Comparison of ENCODE assay signal across 25 cellular contexts in genomic region chr22:32745996-32746322, GRCh38. TPM values are rescaled to one million over a fixed set of nuclear protein-coding genes. Genes with fewer than 3 reads are reported as not detected.
A peak's percentile ranks its signal among the peaks of the same experiment; 100 is the strongest.
DNase-seq lines count a peak whose midpoint lies in the region; ATAC-seq and TF ChIP-seq lines count a peak whose summit lies in the region.
"Had no signal": no experiment of that assay in that cellular context is flagged by ENCODE, and none has a peak within 500 bp of the region (broad histone marks: within the 10 kb centered on the region; RNA-seq: fewer than 3 reads in every experiment).

No MANE protein-coding gene starts in this region.

- H4K12ac ChIP-seq in trophoblast cell (ENCODE audit: low read depth, low read length), result no peak overlapping the region

- peaks cover 10% of the 10 kb centered on the region for H3K36me3 Mint-ChIP-seq in Calu3 (ENCODE audit: insufficient read depth, unreplicated experiment)
- H3K36me3 Mint-ChIP-seq: activated naive CD4-positive, alpha-beta T cell treated with anti-CD3 and anti-CD28 coated beads, Interleukin-2, amount 50 U/mL, for 72 hours had no signal

- no peaks in the 10 kb centered on the region for H3K27me3 ChIP-seq in RWPE2 (ENCODE audit: insufficient read depth, poor library complexity, severe bottlenecking)
- H3K27me3 ChIP-seq in gastroesophageal sphincter, result peaks cover 6% of the 10 kb centered on the region
- no peaks in the 10 kb centered on the region for H3K27me3 ChIP-seq in trophoblast cell (ENCODE audit: insufficient read depth, low read length)
- H3K27me3 ChIP-seq in body of pancreas, result no peaks in the 10 kb centered on the region
- H3K27me3 ChIP-seq: MG63 had no signal

- no peaks in the 10 kb centered on the region for H3K9me3 ChIP-seq in RWPE2 (ENCODE audit: severe bottlenecking)
- H3K9me3 ChIP-seq in gastroesophageal sphincter, result no peaks in the 10 kb centered on the region
- H3K9me3 ChIP-seq in trophoblast cell (ENCODE audit: insufficient read depth, low read depth, low read length), result no peaks in the 10 kb centered on the region
- no peaks in the 10 kb centered on the region for H3K9me3 ChIP-seq in body of pancreas
- H3K9me3 ChIP-seq: BLaER1 treated with 17β-estradiol and CSF1 and Interleukin-3, amounts not matched to agents 10 nM and 100 nM; MG63; SK-N-SH had no signal

- TF ChIP-seq CTCF in Calu3 (IDR thresholded peaks at IDR 0.05; ENCODE audit: unreplicated experiment), result no peak
- TF ChIP-seq CTCF in RWPE2 (IDR thresholded peaks at IDR 0.05; ENCODE audit: poor library complexity, severe bottlenecking), result no peak
- TF ChIP-seq CTCF in gastroesophageal sphincter (IDR thresholded peaks at IDR 0.05), result no peak
- TF ChIP-seq CTCF in GM10266 (IDR thresholded peaks at IDR 0.05; ENCODE audit: control insufficient read depth, insufficient read depth, low read depth, missing control alignments), result no peak
- TF ChIP-seq CTCF in body of pancreas (IDR thresholded peaks at IDR 0.05), result no peak

- H3K36me3 ChIP-seq in RWPE2 (ENCODE audit: low read depth), result no peaks in the 10 kb centered on the region
- no peaks in the 10 kb centered on the region for H3K36me3 ChIP-seq in gastroesophageal sphincter
- H3K36me3 ChIP-seq in trophoblast cell (ENCODE audit: control insufficient read depth in 1 of 2, insufficient read depth in 2 of 2, low read length in 2 of 2), result no peaks in the 10 kb centered on the region
- no peaks in the 10 kb centered on the region for H3K36me3 ChIP-seq in body of pancreas (replicated peaks in 1 of 2; ENCODE audit: insufficient read depth in 1 of 2, low read depth in 2 of 2)
- H3K36me3 ChIP-seq: BLaER1 treated with 17β-estradiol and CSF1 and Interleukin-3, amounts not matched to agents 10 nM and 100 nM; MG63 had no signal

- 81 to 83% methylated on average over 3 of the region's 3 CpGs for WGBS in gastroesophageal sphincter (ENCODE audit: low coverage in 1 of 2), 2 donors
- WGBS in trophoblast cell (ENCODE audit: extremely low coverage, insufficient coverage, insufficient read length), result no CpG with 5 or more reads among the region's 3 CpGs
- 32 to 54% methylated on average over 3 of the region's 3 CpGs for WGBS in body of pancreas, 2 donors

- H3K27ac Mint-ChIP-seq in Calu3 (ENCODE audit: unreplicated experiment), result peak overlapping the region; percentile 82
- H3K27ac Mint-ChIP-seq: activated naive CD4-positive, alpha-beta T cell treated with anti-CD3 and anti-CD28 coated beads, Interleukin-2, amount 50 U/mL, for 72 hours; activated T-helper 1 cell treated with anti-CD3 and anti-CD28 coated beads, Interleukin-12 subunit alpha, Interleukin-12 subunit beta, Interleukin-2, Interleukin-4 antibody, amounts not matched to agents 30 ng/mL and 10 ng/mL and 1 ng/mL, durations not matched to agents 14 hours and 24 hours and 36 hours; effector memory CD8-positive, alpha-beta T cell; stimulated activated naive CD8-positive, alpha-beta T cell treated with anti-CD3 and anti-CD28 coated beads, Interleukin-15, Interleukin-2, amounts not matched to agents 100 ng/mL and 50 ng/mL, for 24 hours had no signal

- TF ChIP-seq POLR2A in gastroesophageal sphincter (IDR thresholded peaks at IDR 0.05), result no peak
- TF ChIP-seq POLR2A in body of pancreas (IDR thresholded peaks at IDR 0.05), result no peak

- H4K91ac ChIP-seq in trophoblast cell (ENCODE audit: low read depth, low read length), result peak overlapping the region; percentile 93

- no TSS peak for BruUV-seq in Calu3 (replicated peaks; lab: Mats Ljungman, UMichigan)

- intact Hi-C loops in Calu3 (cut with micrococcal nuclease; ENCODE audit: unreplicated experiment), result loop anchor here (10.0 kb wide), 1 partner anchor 81 kb away; no protein-coding TSS in a partner anchor
- intact Hi-C loops in body of pancreas (cut with DNase I), result no loop called here

- DNase-seq in Calu3 (no peak), RWPE2 (ENCODE audit: low spot score) (no peak), trophoblast cell (peak; percentile 78 to 87), mesenteric fat pad (ENCODE audit: low spot score) (no peak), GM10266 (ENCODE audit: extremely low spot score) (no peak), NCI-H524 treated with DMSO at 0.1 percent for 48 hours (lab: John Stamatoyannopoulos, UW) (no peak), body of pancreas (no peak)
- DNase-seq: ACHN; activated CD4-positive, alpha-beta T cell treated with anti-CD3 and anti-CD28 coated beads, Interleukin-2, amount 50 U/mL, for 1 hour; effector memory CD8-positive, alpha-beta T cell; NCI-H1417 treated with DMSO at 0.1 percent for 48 hours; NCI-H510A treated with DMSO at 0.1 percent for 48 hours; NK-92 treated with Interleukin-12 subunit alpha and Interleukin-12 subunit beta, amount 100 ng/mL, for 24 hours; retina; SK-N-SH; stimulated activated CD4-positive, alpha-beta T cell treated with anti-CD3 and anti-CD28 coated beads, Interleukin-12 subunit alpha, Interleukin-12 subunit beta, amount 100 ng/mL, for 4 hours; stimulated activated CD4-positive, alpha-beta T cell treated with anti-CD3 and anti-CD28 coated beads, Interleukin-4, amount 100 ng/mL, for 4 hours; T-helper 2 cell had no signal

- H3K4me3 ChIP-seq in RWPE2 (ENCODE audit: severe bottlenecking) (no peak overlapping the region), gastroesophageal sphincter (no peak overlapping the region), trophoblast cell (ENCODE audit: low read depth, low read length) (no peak overlapping the region), body of pancreas (no peak overlapping the region)
- H3K4me3 ChIP-seq: BLaER1 treated with 17β-estradiol and CSF1 and Interleukin-3, amounts not matched to agents 10 nM and 100 nM; GM23338; MG63 had no signal

- peaks cover 40% of the 10 kb centered on the region for H3K79me1 ChIP-seq in trophoblast cell (ENCODE audit: low read length)

- H3K23ac ChIP-seq in trophoblast cell (ENCODE audit: low read length), result no peak overlapping the region

- peak overlapping the region; percentile 73 for H2AK5ac ChIP-seq in trophoblast cell (ENCODE audit: low read length)

- H2AFZ ChIP-seq in trophoblast cell (ENCODE audit: insufficient read depth, low read length, poor library complexity), result no peak overlapping the region
- H2AFZ ChIP-seq: GM23338 had no signal

- H3K4me1 ChIP-seq in RWPE2 (ENCODE audit: insufficient read depth, poor library complexity, severe bottlenecking) (peaks cover 14% of the 10 kb centered on the region), gastroesophageal sphincter (peaks cover 0 to 20% (median 0%) of the 10 kb centered on the region in 3 donors), trophoblast cell (ENCODE audit: control insufficient read depth in 1 of 2, insufficient read depth in 2 of 2, low read length in 2 of 2) (peaks cover 27 to 32% of the 10 kb centered on the region in 2 experiments), body of pancreas (no peaks in the 10 kb centered on the region)

- H3K4ac ChIP-seq in trophoblast cell (ENCODE audit: low read depth, low read length), result no peak overlapping the region

- CTCF ChIA-PET in Calu3 (lab: Charles Lee), result interaction anchor here (0.5 kb wide), 1 partner anchor 49 kb away, joined by 3 read pairs; no protein-coding TSS in a partner anchor

- no peak for ATAC-seq in RWPE2 (ENCODE audit: low read depth)
- no peak for ATAC-seq in gastroesophageal sphincter
- ATAC-seq in body of pancreas, result no peak
- ATAC-seq: activated naive CD4-positive, alpha-beta T cell treated with anti-CD3 and anti-CD28 coated beads, Interleukin-2, amount 50 U/mL, for 72 hours; effector memory CD8-positive, alpha-beta T cell had no signal

- H3K14ac ChIP-seq in trophoblast cell (ENCODE audit: low read length), result peak overlapping the region; percentile 68

- H3K18ac ChIP-seq in trophoblast cell (ENCODE audit: low read length), result peak overlapping the region; percentile 74

- H3K9ac ChIP-seq in trophoblast cell (ENCODE audit: low read length), result no peak overlapping the region
- H3K9ac ChIP-seq: BLaER1 treated with 17β-estradiol and CSF1 and Interleukin-3, amounts not matched to agents 10 nM and 100 nM; SK-N-SH had no signal

- peak overlapping the region; percentile 98 for H2BK5ac ChIP-seq in trophoblast cell (ENCODE audit: low read depth, low read length, poor library complexity)

- H3K4me2 ChIP-seq in trophoblast cell (ENCODE audit: low read length), result no peak overlapping the region
- H3K4me2 ChIP-seq: GM23338, SK-N-SH had no signal

- no peak for TF ChIP-seq EP300 in gastroesophageal sphincter (IDR thresholded peaks at IDR 0.05)

- peaks cover 4% of the 10 kb centered on the region for H3K79me2 ChIP-seq in trophoblast cell (ENCODE audit: control insufficient read depth, insufficient read depth, low read length, poor library complexity)

- peak overlapping the region; percentile 59 for H3K4me3 Mint-ChIP-seq in Calu3 (ENCODE audit: low read depth, unreplicated experiment)
- H3K4me3 Mint-ChIP-seq: activated T-helper 1 cell treated with anti-CD3 and anti-CD28 coated beads, Interleukin-12 subunit alpha, Interleukin-12 subunit beta, Interleukin-2, Interleukin-4 antibody, amounts not matched to agents 30 ng/mL and 10 ng/mL and 1 ng/mL, durations not matched to agents 14 hours and 24 hours and 36 hours; effector memory CD8-positive, alpha-beta T cell; GM23338; stimulated activated naive CD8-positive, alpha-beta T cell treated with anti-CD3 and anti-CD28 coated beads, Interleukin-15, Interleukin-2, amounts not matched to agents 100 ng/mL and 50 ng/mL, for 24 hours had no signal

- H2BK12ac ChIP-seq in trophoblast cell (ENCODE audit: low read length), result peak overlapping the region; percentile 72

- H3K4me1 Mint-ChIP-seq in Calu3 (ENCODE audit: low read depth, unreplicated experiment), result peaks cover 21% of the 10 kb centered on the region

- H3K9me3 Mint-ChIP-seq in Calu3 (ENCODE audit: low read depth, unreplicated experiment), result no peaks in the 10 kb centered on the region
- H3K9me3 Mint-ChIP-seq: activated naive CD4-positive, alpha-beta T cell treated with anti-CD3 and anti-CD28 coated beads, Interleukin-2, amount 50 U/mL, for 72 hours; activated T-helper 1 cell treated with anti-CD3 and anti-CD28 coated beads, Interleukin-12 subunit alpha, Interleukin-12 subunit beta, Interleukin-2, Interleukin-4 antibody, amounts not matched to agents 30 ng/mL and 10 ng/mL and 1 ng/mL, durations not matched to agents 14 hours and 24 hours and 36 hours; effector memory CD8-positive, alpha-beta T cell; GM23338; stimulated activated naive CD8-positive, alpha-beta T cell treated with anti-CD3 and anti-CD28 coated beads, Interleukin-15, Interleukin-2, amounts not matched to agents 100 ng/mL and 50 ng/mL, for 24 hours had no signal

- H3K27ac ChIP-seq in RWPE2 (ENCODE audit: poor library complexity, severe bottlenecking), result peak overlapping the region; percentile 63
- H3K27ac ChIP-seq in gastroesophageal sphincter, result peak overlapping the region in 3 of 4 donors; percentile 62 to 68 (median 65)
- peak overlapping the region; percentile 98 for H3K27ac ChIP-seq in trophoblast cell (ENCODE audit: low read depth, low read length)
- H3K27ac ChIP-seq in body of pancreas, result no peak overlapping the region
- H3K27ac ChIP-seq: BLaER1 treated with 17β-estradiol and CSF1 and Interleukin-3, amounts not matched to agents 10 nM and 100 nM had no signal

- H4K8ac ChIP-seq in trophoblast cell (ENCODE audit: low read depth, low read length), result no peak overlapping the region

- no peaks in the 10 kb centered on the region for H3K27me3 Mint-ChIP-seq in Calu3 (ENCODE audit: unreplicated experiment)

- peak overlapping the region; percentile 95 for H2BK120ac ChIP-seq in trophoblast cell (ENCODE audit: insufficient read depth, low read length, poor library complexity)

RNA-seq across cellular contexts. Expression of gene TIMP3, which starts 55.5 kb away (rescaled TPM):
- total RNA-seq in Calu3 (2022), result 9.1 and 12.3 TPM in 2 replicates
- total RNA-seq in gastroesophageal sphincter, result 100 to 1,000 TPM; 560 to 818 (median 738) TPM
- 973 and 1,084 TPM in 2 replicates for polyA plus RNA-seq in trophoblast cell (2013)
- 493 TPM for total RNA-seq in mesenteric fat pad
- total RNA-seq in body of pancreas, result 100 to 1,000 TPM; 149 to 280 TPM
- total RNA-seq: activated naive CD4-positive, alpha-beta T cell treated with anti-CD3 and anti-CD28 coated beads, Interleukin-2, amount 50 U/mL, for 72 hours; activated T-helper 1 cell treated with anti-CD3 and anti-CD28 coated beads, Interleukin-12 subunit alpha, Interleukin-12 subunit beta, Interleukin-2, Interleukin-4 antibody, amounts not matched to agents 30 ng/mL and 10 ng/mL and 1 ng/mL, durations not matched to agents 14 hours and 24 hours and 36 hours had no signal

Comparison
In these comparisons a context has a peak if more than half of its experiments do, and no peak if none do; other contexts are left out.
1. DNase-seq: peak in trophoblast cell (2 of 2); none in Calu3 (single experiment), RWPE2 (single experiment), mesenteric fat pad (single experiment), GM10266 (single experiment), NCI-H524 treated with DMSO at 0.1 percent for 48 hours (single experiment) and body of pancreas (0 of 4).
2. H3K27ac ChIP-seq: peak in RWPE2 (single experiment), gastroesophageal sphincter (3 of 4) and trophoblast cell (single experiment); none in body of pancreas (0 of 4).
3. RNA of gene TIMP3, which starts 55.5 kb away (total RNA-seq): 560 to 818 TPM in gastroesophageal sphincter, 493 TPM in mesenteric fat pad (single experiment) and 149 to 280 TPM in body of pancreas; 9.1 to 12.3 TPM in Calu3; every median in the first group is over 10 times any median in the second.